13 cellular contexts compared by ENCODE assay signal in genomic region chr18:24463233-24463775, GRCh38. TPM values are rescaled to one million over a fixed set of nuclear protein-coding genes. Genes with fewer than 3 reads are reported as not detected.
DNase-seq lines count a peak whose midpoint lies in the region; ATAC-seq and TF ChIP-seq lines count a peak whose summit lies in the region.
"Had no signal": no experiment of that assay in that cellular context is flagged by ENCODE, and none has a peak within 500 bp of the region (broad histone marks: within the 10 kb centered on the region; RNA-seq: fewer than 3 reads in every experiment).

No MANE protein-coding gene starts in this region.

- peak overlapping the region; percentile 92 for H2AFZ ChIP-seq in neural progenitor cell (replicated peaks)

- H3K36me3 Mint-ChIP-seq in neural progenitor cell: no peaks in the 10 kb centered on the region

- intact Hi-C loops in Right ventricle myocardium inferior (cut with DNase I): no loop called here

- peaks cover 18% of the 10 kb centered on the region for H3K4me1 Mint-ChIP-seq in neural progenitor cell

- H3K36me3 ChIP-seq in SJCRH30 (no peaks in the 10 kb centered on the region), neural progenitor cell (no peaks in the 10 kb centered on the region)
- H3K36me3 ChIP-seq: BLaER1 had no signal

- no peaks in the 10 kb centered on the region for H3F3A ChIP-seq in neural progenitor cell (ENCODE audit: low read depth)

- no peak overlapping the region for H3K4me3 ChIP-seq in SJCRH30
- H3K4me3 ChIP-seq in neural progenitor cell: no peak overlapping the region
- H3K4me3 ChIP-seq: BLaER1 had no signal

- DNase-seq in SJCRH30: peak; percentile 24 to 49
- peak; percentile 82 for DNase-seq in epidermal melanocyte (ENCODE audit: insufficient read length, low spot score)
- no peak for DNase-seq in neural progenitor cell (ENCODE audit: low spot score)
- DNase-seq in activated gamma-delta T cell treated with Interleukin-2 at 50 U/mL for 16 hours: no peak
- DNase-seq in 8988T: no peak
- DNase-seq in Right ventricle myocardium inferior (ENCODE audit: missing footprints): no peak
- DNase-seq: Karpas-422, NCI-H1417, NCI-H2029 treated with DMSO at 0.1 percent for 48 hours, NCI-H510A treated with DMSO at 0.1 percent for 48 hours, SIG-M5 had no signal

- H3K4me1 ChIP-seq in SJCRH30 (no peaks in the 10 kb centered on the region; the same call in 1 of the 2 replicates), neural progenitor cell (peaks cover 6% of the 10 kb centered on the region)
- H3K4me1 ChIP-seq: BLaER1 had no signal

- H3K9me3 ChIP-seq in SJCRH30 (replicated peaks) (no peaks in the 10 kb centered on the region), neural progenitor cell (ENCODE audit: low read depth) (no peaks in the 10 kb centered on the region)
- H3K9me3 ChIP-seq: BLaER1 had no signal

- H3K27me3 ChIP-seq in SJCRH30 (no peaks in the 10 kb centered on the region), neural progenitor cell (no peaks in the 10 kb centered on the region)
- H3K27me3 ChIP-seq: BLaER1 had no signal

- no peak for ATAC-seq in GM21576 (IDR thresholded peaks at IDR 0.05; ENCODE audit: unreplicated experiment)
- ATAC-seq in Right ventricle myocardium inferior: no peak

- peak overlapping the region; percentile 86 for H3K27ac Mint-ChIP-seq in neural progenitor cell

- H3K9me3 Mint-ChIP-seq in neural progenitor cell: no peaks in the 10 kb centered on the region

- H3K27me3 Mint-ChIP-seq in neural progenitor cell (ENCODE audit: insufficient read depth, low read depth): peaks cover 2% of the 10 kb centered on the region

- TF ChIP-seq CTCF in neural progenitor cell (IDR thresholded peaks at IDR 0.05): no peak

- no peaks in the 10 kb centered on the region for H4K20me1 ChIP-seq in neural progenitor cell (ENCODE audit: low read depth)
- H4K20me1 ChIP-seq: BLaER1 had no signal

- no peak overlapping the region for H3K9ac ChIP-seq in neural progenitor cell
- H3K9ac ChIP-seq: BLaER1 had no signal

- peak overlapping the region; percentile 21; the same call in 1 of the 2 replicates for H3K27ac ChIP-seq in SJCRH30
- no peak overlapping the region for H3K27ac ChIP-seq in neural progenitor cell
- H3K27ac ChIP-seq: BLaER1 had no signal

- H3K4me3 Mint-ChIP-seq in neural progenitor cell: no peak overlapping the region

- H3K79me2 ChIP-seq in neural progenitor cell (ENCODE audit: low read depth): no peaks in the 10 kb centered on the region

- no peak overlapping the region for H3K4me2 ChIP-seq in neural progenitor cell
- H3K4me2 ChIP-seq: BLaER1 had no signal

RNA-seq across cellular contexts. Expression of gene HRH4, which starts 2.9 kb away (rescaled TPM):
- not detected in 2 replicates for total RNA-seq in SJCRH30 (2014; rRNA removed; shearing (Covaris generic))
- 0.13 TPM in 1 of 2 replicates, not detected in the other for total RNA-seq in neural progenitor cell (ENCODE audit: low replicate concordance)
- total RNA-seq in Right ventricle myocardium inferior: 0.19 TPM

RNA-seq across cellular contexts. Expression of gene IMPACT, which starts 36.8 kb away (rescaled TPM):
- 15.1 and 17.2 TPM in 2 replicates for total RNA-seq in SJCRH30 (2014; rRNA removed; shearing (Covaris generic))
- total RNA-seq in neural progenitor cell (ENCODE audit: low replicate concordance) (41.6 and 66.5 TPM in 2 replicates), Right ventricle myocardium inferior (19.8 TPM)

Comparison
In these comparisons a context has a peak if more than half of its experiments do, and no peak if none do; other contexts are left out.
1. DNase-seq: peak in SJCRH30 (2 of 2) and epidermal melanocyte (single experiment); none in neural progenitor cell (single experiment), activated gamma-delta T cell treated with Interleukin-2 at 50 U/mL for 16 hours (single experiment), 8988T (single experiment) and Right ventricle myocardium inferior (single experiment).